Comparison of ENCODE assay signal across 1 cellular context in the genomic region with DNA sequence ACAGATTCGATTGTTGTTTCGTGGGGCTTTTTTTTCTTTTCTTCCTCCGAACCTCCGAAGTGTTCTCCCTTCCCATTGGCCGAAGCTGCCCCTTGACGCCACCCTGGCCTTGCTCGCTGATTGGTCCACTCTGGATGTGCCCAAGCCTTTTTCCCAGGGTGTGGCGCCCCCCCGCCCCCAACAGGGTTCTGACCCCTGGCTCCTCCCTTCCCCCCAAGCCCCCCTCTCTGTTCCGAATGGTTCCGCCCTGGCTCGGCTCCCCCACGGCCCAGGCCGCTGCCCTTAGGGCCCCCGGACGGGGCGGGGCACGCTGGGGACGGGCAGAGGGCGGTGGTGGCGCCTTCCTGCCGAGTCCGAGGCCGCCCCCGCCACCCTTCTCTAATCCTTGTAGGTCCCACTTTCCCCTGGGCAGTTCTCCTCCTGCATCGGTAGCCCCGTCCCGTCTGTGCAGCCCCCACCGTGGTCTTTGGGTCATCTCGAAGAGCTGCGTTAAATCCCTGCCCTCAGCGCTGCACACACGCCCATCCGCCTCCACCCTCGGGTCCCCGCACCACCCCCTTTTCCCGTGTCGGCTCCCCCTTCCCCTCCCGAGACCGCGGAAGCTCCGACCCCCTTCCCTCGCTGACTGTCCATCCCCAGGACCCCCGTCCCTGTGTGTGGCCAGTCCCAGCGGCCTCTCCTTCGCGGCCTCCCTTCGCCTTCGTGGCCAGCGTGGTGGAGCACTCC.
TF ChIP-seq lines count a peak whose summit lies in the region.

No MANE protein-coding gene starts in this region.

TF ChIP-seq in SK-N-SH, 30 proteins besides CTCF, POLR2A, EP300 and RAD21 (continued from another document):
- TF ChIP-seq, protein P1, sequence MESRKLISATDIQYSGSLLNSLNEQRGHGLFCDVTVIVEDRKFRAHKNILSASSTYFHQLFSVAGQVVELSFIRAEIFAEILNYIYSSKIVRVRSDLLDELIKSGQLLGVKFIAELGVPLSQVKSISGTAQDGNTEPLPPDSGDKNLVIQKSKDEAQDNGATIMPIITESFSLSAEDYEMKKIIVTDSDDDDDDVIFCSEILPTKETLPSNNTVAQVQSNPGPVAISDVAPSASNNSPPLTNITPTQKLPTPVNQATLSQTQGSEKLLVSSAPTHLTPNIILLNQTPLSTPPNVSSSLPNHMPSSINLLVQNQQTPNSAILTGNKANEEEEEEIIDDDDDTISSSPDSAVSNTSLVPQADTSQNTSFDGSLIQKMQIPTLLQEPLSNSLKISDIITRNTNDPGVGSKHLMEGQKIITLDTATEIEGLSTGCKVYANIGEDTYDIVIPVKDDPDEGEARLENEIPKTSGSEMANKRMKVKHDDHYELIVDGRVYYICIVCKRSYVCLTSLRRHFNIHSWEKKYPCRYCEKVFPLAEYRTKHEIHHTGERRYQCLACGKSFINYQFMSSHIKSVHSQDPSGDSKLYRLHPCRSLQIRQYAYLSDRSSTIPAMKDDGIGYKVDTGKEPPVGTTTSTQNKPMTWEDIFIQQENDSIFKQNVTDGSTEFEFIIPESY (IDR thresholded peaks at IDR 0.05; ENCODE audit: borderline replicate concordance, low read depth), result no peak
- TF ChIP-seq FOXM1 (IDR thresholded peaks at IDR 0.05; ENCODE audit: low read depth) (no peak), NRF1 (IDR thresholded peaks at IDR 0.05; ENCODE audit: low read depth, low read length) (no peak), EZH2phosphoT487 (IDR thresholded peaks at IDR 0.05; ENCODE audit: borderline replicate concordance, low read depth) (no peak), TCF12 (IDR thresholded peaks at IDR 0.05) (no peak), JUND (IDR thresholded peaks at IDR 0.05) (no peak), RFX5 (IDR thresholded peaks at IDR 0.05; ENCODE audit: low read length) (peak; percentile 95), CHD2 (IDR thresholded peaks at IDR 0.05; ENCODE audit: low read length, partially characterized antibody) (no peak), YY1 (IDR thresholded peaks at IDR 0.05; ENCODE audit: low read depth) (no peak), MEF2A (IDR thresholded peaks at IDR 0.05; ENCODE audit: borderline replicate concordance, low read depth) (no peak), RCOR1 (IDR thresholded peaks at IDR 0.05; ENCODE audit: low read length) (no peak), FOXJ3 (CRISPR knock-in tag; IDR thresholded peaks at IDR 0.05) (no peak), TEAD4 (IDR thresholded peaks at IDR 0.05; ENCODE audit: borderline replicate concordance, insufficient read depth) (no peak), ELF1 (IDR thresholded peaks at IDR 0.05) (no peak), FOSL2 (IDR thresholded peaks at IDR 0.05; ENCODE audit: borderline replicate concordance, low read depth) (no peak), GATA2 (CRISPR knock-in tag; IDR thresholded peaks at IDR 0.05) (no peak), SMC3 (IDR thresholded peaks at IDR 0.05; ENCODE audit: low read depth, low read length) (no peak)
- TF ChIP-seq, protein P2, sequence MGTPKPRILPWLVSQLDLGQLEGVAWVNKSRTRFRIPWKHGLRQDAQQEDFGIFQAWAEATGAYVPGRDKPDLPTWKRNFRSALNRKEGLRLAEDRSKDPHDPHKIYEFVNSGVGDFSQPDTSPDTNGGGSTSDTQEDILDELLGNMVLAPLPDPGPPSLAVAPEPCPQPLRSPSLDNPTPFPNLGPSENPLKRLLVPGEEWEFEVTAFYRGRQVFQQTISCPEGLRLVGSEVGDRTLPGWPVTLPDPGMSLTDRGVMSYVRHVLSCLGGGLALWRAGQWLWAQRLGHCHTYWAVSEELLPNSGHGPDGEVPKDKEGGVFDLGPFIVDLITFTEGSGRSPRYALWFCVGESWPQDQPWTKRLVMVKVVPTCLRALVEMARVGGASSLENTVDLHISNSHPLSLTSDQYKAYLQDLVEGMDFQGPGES (IDR thresholded peaks at IDR 0.05; ENCODE audit: low read depth, low read length), result no peak
- TF ChIP-seq, protein P3, sequence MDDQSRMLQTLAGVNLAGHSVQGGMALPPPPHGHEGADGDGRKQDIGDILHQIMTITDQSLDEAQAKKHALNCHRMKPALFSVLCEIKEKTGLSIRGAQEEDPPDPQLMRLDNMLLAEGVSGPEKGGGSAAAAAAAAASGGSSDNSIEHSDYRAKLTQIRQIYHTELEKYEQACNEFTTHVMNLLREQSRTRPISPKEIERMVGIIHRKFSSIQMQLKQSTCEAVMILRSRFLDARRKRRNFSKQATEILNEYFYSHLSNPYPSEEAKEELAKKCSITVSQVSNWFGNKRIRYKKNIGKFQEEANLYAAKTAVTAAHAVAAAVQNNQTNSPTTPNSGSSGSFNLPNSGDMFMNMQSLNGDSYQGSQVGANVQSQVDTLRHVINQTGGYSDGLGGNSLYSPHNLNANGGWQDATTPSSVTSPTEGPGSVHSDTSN (IDR thresholded peaks at IDR 0.05), result no peak
- TF ChIP-seq, protein P4, sequence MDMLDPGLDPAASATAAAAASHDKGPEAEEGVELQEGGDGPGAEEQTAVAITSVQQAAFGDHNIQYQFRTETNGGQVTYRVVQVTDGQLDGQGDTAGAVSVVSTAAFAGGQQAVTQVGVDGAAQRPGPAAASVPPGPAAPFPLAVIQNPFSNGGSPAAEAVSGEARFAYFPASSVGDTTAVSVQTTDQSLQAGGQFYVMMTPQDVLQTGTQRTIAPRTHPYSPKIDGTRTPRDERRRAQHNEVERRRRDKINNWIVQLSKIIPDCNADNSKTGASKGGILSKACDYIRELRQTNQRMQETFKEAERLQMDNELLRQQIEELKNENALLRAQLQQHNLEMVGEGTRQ (IDR thresholded peaks at IDR 0.05; ENCODE audit: borderline replicate concordance, low read depth, low read length), result no peak
- TF ChIP-seq, protein P5, sequence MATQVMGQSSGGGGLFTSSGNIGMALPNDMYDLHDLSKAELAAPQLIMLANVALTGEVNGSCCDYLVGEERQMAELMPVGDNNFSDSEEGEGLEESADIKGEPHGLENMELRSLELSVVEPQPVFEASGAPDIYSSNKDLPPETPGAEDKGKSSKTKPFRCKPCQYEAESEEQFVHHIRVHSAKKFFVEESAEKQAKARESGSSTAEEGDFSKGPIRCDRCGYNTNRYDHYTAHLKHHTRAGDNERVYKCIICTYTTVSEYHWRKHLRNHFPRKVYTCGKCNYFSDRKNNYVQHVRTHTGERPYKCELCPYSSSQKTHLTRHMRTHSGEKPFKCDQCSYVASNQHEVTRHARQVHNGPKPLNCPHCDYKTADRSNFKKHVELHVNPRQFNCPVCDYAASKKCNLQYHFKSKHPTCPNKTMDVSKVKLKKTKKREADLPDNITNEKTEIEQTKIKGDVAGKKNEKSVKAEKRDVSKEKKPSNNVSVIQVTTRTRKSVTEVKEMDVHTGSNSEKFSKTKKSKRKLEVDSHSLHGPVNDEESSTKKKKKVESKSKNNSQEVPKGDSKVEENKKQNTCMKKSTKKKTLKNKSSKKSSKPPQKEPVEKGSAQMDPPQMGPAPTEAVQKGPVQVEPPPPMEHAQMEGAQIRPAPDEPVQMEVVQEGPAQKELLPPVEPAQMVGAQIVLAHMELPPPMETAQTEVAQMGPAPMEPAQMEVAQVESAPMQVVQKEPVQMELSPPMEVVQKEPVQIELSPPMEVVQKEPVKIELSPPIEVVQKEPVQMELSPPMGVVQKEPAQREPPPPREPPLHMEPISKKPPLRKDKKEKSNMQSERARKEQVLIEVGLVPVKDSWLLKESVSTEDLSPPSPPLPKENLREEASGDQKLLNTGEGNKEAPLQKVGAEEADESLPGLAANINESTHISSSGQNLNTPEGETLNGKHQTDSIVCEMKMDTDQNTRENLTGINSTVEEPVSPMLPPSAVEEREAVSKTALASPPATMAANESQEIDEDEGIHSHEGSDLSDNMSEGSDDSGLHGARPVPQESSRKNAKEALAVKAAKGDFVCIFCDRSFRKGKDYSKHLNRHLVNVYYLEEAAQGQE (IDR thresholded peaks at IDR 0.05; ENCODE audit: low read depth, low read length), result no peak
